In genomic region chr7:155466142-155466813, GRCh38 we compare ENCODE assay signal across 1 cellular context.
TF ChIP-seq lines count a peak whose summit lies in the region.

No MANE protein-coding gene starts in this region.

TF ChIP-seq in IMR-90, 13 proteins besides CTCF, POLR2A, EP300 and RAD21 (continued from another document):
- no peak for TF ChIP-seq FOS (IDR thresholded peaks at IDR 0.05; ENCODE audit: low read depth, low read length)
- no peak for TF ChIP-seq MAZ (IDR thresholded peaks at IDR 0.05; ENCODE audit: borderline replicate concordance, low read depth, low read length)
